In genomic region chr7:130070900-130071622, GRCh38 we compare ENCODE assay signal across 2 cellular contexts.
TF ChIP-seq lines count a peak whose summit lies in the region.

No MANE protein-coding gene starts in this region.

TF ChIP-seq in HCT116, 20 proteins besides CTCF, POLR2A, EP300 and RAD21 (continued from another document):
- TF ChIP-seq ZBTB33 (IDR thresholded peaks at IDR 0.05; ENCODE audit: extremely low read depth, insufficient replicate concordance, low read length) (no peak), ZNF274 (IDR thresholded peaks at IDR 0.05; ENCODE audit: low read depth, low read length) (no peak), EZH2 (IDR thresholded peaks at IDR 0.05) (no peak), ELF1 (IDR thresholded peaks at IDR 0.05; ENCODE audit: borderline replicate concordance, low read depth) (no peak), SP1 (IDR thresholded peaks at IDR 0.05; ENCODE audit: low read depth) (no peak), YY1 (IDR thresholded peaks at IDR 0.05; ENCODE audit: extremely low read depth, insufficient replicate concordance, low read depth, low read length) (no peak), ZFX (IDR thresholded peaks at IDR 0.05) (no peak)
- TF ChIP-seq, protein P1, sequence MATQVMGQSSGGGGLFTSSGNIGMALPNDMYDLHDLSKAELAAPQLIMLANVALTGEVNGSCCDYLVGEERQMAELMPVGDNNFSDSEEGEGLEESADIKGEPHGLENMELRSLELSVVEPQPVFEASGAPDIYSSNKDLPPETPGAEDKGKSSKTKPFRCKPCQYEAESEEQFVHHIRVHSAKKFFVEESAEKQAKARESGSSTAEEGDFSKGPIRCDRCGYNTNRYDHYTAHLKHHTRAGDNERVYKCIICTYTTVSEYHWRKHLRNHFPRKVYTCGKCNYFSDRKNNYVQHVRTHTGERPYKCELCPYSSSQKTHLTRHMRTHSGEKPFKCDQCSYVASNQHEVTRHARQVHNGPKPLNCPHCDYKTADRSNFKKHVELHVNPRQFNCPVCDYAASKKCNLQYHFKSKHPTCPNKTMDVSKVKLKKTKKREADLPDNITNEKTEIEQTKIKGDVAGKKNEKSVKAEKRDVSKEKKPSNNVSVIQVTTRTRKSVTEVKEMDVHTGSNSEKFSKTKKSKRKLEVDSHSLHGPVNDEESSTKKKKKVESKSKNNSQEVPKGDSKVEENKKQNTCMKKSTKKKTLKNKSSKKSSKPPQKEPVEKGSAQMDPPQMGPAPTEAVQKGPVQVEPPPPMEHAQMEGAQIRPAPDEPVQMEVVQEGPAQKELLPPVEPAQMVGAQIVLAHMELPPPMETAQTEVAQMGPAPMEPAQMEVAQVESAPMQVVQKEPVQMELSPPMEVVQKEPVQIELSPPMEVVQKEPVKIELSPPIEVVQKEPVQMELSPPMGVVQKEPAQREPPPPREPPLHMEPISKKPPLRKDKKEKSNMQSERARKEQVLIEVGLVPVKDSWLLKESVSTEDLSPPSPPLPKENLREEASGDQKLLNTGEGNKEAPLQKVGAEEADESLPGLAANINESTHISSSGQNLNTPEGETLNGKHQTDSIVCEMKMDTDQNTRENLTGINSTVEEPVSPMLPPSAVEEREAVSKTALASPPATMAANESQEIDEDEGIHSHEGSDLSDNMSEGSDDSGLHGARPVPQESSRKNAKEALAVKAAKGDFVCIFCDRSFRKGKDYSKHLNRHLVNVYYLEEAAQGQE (IDR thresholded peaks at IDR 0.05; ENCODE audit: low read depth), result no peak

TF ChIP-seq in neural cell, 6 proteins besides CTCF, POLR2A, EP300 and RAD21 (continued from another document):
- TF ChIP-seq EZH2 (IDR thresholded peaks at IDR 0.05; ENCODE audit: borderline replicate concordance, insufficient read depth, low read length, poor library complexity, severe bottlenecking), result no peak
- no peak for TF ChIP-seq MXI1 (conservative IDR thresholded peaks at IDR 0.05; ENCODE audit: poor library complexity, severe bottlenecking)
